7 cellular contexts compared by ENCODE assay signal in the genomic region with DNA sequence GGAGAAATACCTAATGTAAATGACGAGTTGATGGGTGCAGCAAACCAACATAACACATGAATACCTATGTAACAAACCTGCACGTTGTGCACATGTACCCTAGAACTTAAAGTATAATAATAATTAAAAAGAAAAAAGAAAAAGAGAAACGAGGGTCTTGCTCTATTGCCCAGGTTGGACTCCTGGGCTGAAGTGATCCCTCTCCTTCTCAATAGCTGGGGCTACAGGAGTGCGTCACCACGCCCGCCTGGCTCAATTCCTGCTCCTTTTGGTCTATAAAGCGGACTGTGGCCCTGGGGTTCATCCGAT.
DNase-seq lines count a peak whose midpoint lies in the region; ATAC-seq lines count a peak whose summit lies in the region.

No MANE protein-coding gene starts in this region.

- H3K36me3 ChIP-seq in HUES6 (ENCODE audit: control insufficient read depth, insufficient read depth, low read length) (peaks cover 23% of the 10 kb centered on the region), subcutaneous abdominal adipose tissue (ENCODE audit: control insufficient read depth in 5 of 5, insufficient read depth in 5 of 5, low read length in 5 of 5) (peaks cover 8 to 15% (median 12%) of the 10 kb centered on the region in 5 donors)

- H3K27ac ChIP-seq in HUES6 (ENCODE audit: low read depth, low read length) (peak overlapping the region; percentile 74; the same call in 1 of the 2 replicates), subcutaneous abdominal adipose tissue (ENCODE audit: low read depth, low read length) (peak overlapping the region; percentile 97)

- DNase-seq in amniotic epithelial cell (ENCODE audit: low read depth): peak; percentile 72
- peak; percentile 85 for DNase-seq in iris pigment epithelial cell (ENCODE audit: low read depth)
- DNase-seq in GDM1 (lab: John Stamatoyannopoulos, UW): no peak
- no peak for DNase-seq in NCI-H1105 (lab: John Stamatoyannopoulos, UW)

- 0 out of 2 replicates have a peak, but pooled peaks cover 3% of the 10 kb centered on the region for H3K4me1 ChIP-seq in HUES6 (ENCODE audit: control insufficient read depth, insufficient read depth, low read length)
- peaks cover 0 to 17% (median 9%) of the 10 kb centered on the region in 5 donors for H3K4me1 ChIP-seq in subcutaneous abdominal adipose tissue (ENCODE audit: control insufficient read depth in 5 of 5, insufficient read depth in 5 of 5, low read length in 5 of 5)

- H3K9ac ChIP-seq in HUES6 (ENCODE audit: low read length): peak overlapping the region; percentile 92
- peak overlapping the region; percentile 89 to 97 (median 92) for H3K9ac ChIP-seq in subcutaneous abdominal adipose tissue (ENCODE audit: low read length in 5 of 5)

- H3K4me3 ChIP-seq in HUES6 (ENCODE audit: low read depth, low read length): peak overlapping the region; percentile 97
- peak overlapping the region; percentile 88 to 98 (median 94) for H3K4me3 ChIP-seq in subcutaneous abdominal adipose tissue (ENCODE audit: low read depth in 1 of 5, low read length in 5 of 5)

- H3K9me3 ChIP-seq in HUES6 (ENCODE audit: control insufficient read depth, insufficient read depth, low read depth, low read length) (no peaks in the 10 kb centered on the region), subcutaneous abdominal adipose tissue (ENCODE audit: control insufficient read depth in 5 of 5, low read length in 5 of 5) (no peaks in the 10 kb centered on the region)

- H3K27me3 ChIP-seq in HUES6 (ENCODE audit: control insufficient read depth, insufficient read depth, low read length) (peaks cover 10% of the 10 kb centered on the region; the same call in 1 of the 2 replicates), subcutaneous abdominal adipose tissue (ENCODE audit: control insufficient read depth in 5 of 5, insufficient read depth in 4 of 5, low read length in 5 of 5) (no peaks in the 10 kb centered on the region)

- ATAC-seq in GM21825 (IDR thresholded peaks at IDR 0.05; ENCODE audit: unreplicated experiment): no peak

Comparison
In these comparisons a context has a peak if more than half of its experiments do, and no peak if none do; other contexts are left out.
1. DNase-seq: peak in amniotic epithelial cell (single experiment) and iris pigment epithelial cell (single experiment); none in GDM1 (single experiment) and NCI-H1105 (single experiment).